In genomic region chr1:15231714-15232201, GRCh38 we compare ENCODE assay signal across 11 cellular contexts. TPM values are rescaled to one million over a fixed set of nuclear protein-coding genes. Genes with fewer than 3 reads are reported as not detected.
A peak's percentile ranks its signal among the peaks of the same experiment; 100 is the strongest.
DNase-seq lines count a peak whose midpoint lies in the region; ATAC-seq and TF ChIP-seq lines count a peak whose summit lies in the region.
"Had no signal": no experiment of that assay in that cellular context is flagged by ENCODE, and none has a peak within 500 bp of the region (broad histone marks: within the 10 kb centered on the region; RNA-seq: fewer than 3 reads in every experiment).

No MANE protein-coding gene starts in this region.

- H3K4me3 ChIP-seq in GM06990 (replicated peaks; ENCODE audit: low read depth, low read length) (no peak overlapping the region), adrenal gland (no peak overlapping the region)
- H3K4me3 ChIP-seq: neural progenitor cell had no signal

- TF ChIP-seq CTCF in GM06990 (IDR thresholded peaks at IDR 0.05; ENCODE audit: insufficient read depth, low read length, poor library complexity, severe bottlenecking) (no peak), adrenal gland (IDR thresholded peaks at IDR 0.05) (no peak)

- no peaks in the 10 kb centered on the region for H3K4me1 ChIP-seq in adrenal gland (replicated peaks in 1 of 2)

- no peak overlapping the region for H3K27ac Mint-ChIP-seq in activated T-helper 1 cell treated with anti-CD3 and anti-CD28 coated beads, Interleukin-12 subunit alpha, Interleukin-12 subunit beta, Interleukin-2, Interleukin-4 antibody, amounts not matched to agents 30 ng/mL and 10 ng/mL and 1 ng/mL, durations not matched to agents 14 hours and 24 hours and 36 hours
- H3K27ac Mint-ChIP-seq: CD4-positive, alpha-beta memory T cell; neural progenitor cell had no signal

- peak overlapping the region; percentile 1 for H3K4me3 Mint-ChIP-seq in activated T-helper 1 cell treated with anti-CD3 and anti-CD28 coated beads, Interleukin-12 subunit alpha, Interleukin-12 subunit beta, Interleukin-2, Interleukin-4 antibody, amounts not matched to agents 30 ng/mL and 10 ng/mL and 1 ng/mL, durations not matched to agents 14 hours and 24 hours and 36 hours
- H3K4me3 Mint-ChIP-seq: CD4-positive, alpha-beta memory T cell; neural progenitor cell had no signal

- peaks cover 17% of the 10 kb centered on the region for H3K4me1 Mint-ChIP-seq in activated T-helper 1 cell treated with anti-CD3 and anti-CD28 coated beads, Interleukin-12 subunit alpha, Interleukin-12 subunit beta, Interleukin-2, Interleukin-4 antibody, amounts not matched to agents 30 ng/mL and 10 ng/mL and 1 ng/mL, durations not matched to agents 14 hours and 24 hours and 36 hours (ENCODE audit: low read depth)

- DNase-seq in GM06990 (ENCODE audit: extremely low read depth, insufficient read length) = peak; percentile 68
- DNase-seq in activated T-helper 1 cell treated with anti-CD3 and anti-CD28 coated beads, Interleukin-12 subunit alpha, Interleukin-12 subunit beta, Interleukin-2, Interleukin-4 antibody, amounts not matched to agents 30 ng/mL and 10 ng/mL and 1 ng/mL, durations not matched to agents 14 hours and 24 hours and 36 hours (ENCODE audit: low spot score) = peak; percentile 15
- no peak for DNase-seq in inferior parietal cortex (ENCODE audit: extremely low spot score)
- DNase-seq in left colon = no peak
- DNase-seq in adrenal gland = no peak
- DNase-seq: activated gamma-delta T cell treated with Interleukin-2 at 50 U/mL for 16 hours; CD4-positive, alpha-beta memory T cell had no signal

- intact Hi-C loops in activated T-helper 1 cell treated with anti-CD3 and anti-CD28 coated beads, Interleukin-12 subunit alpha, Interleukin-12 subunit beta, Interleukin-2, Interleukin-4 antibody, amounts not matched to agents 30 ng/mL and 10 ng/mL and 1 ng/mL, durations not matched to agents 14 hours and 24 hours and 36 hours (cut with micrococcal nuclease) = loop anchor here (1.0 to 5.0 kb wide), 2 partner anchors 18 to 116 kb away; no protein-coding TSS in a partner anchor
- intact Hi-C loops in left colon (cut with DNase I, micrococcal nuclease) = no loop called here
- intact Hi-C loops in adrenal gland (cut with DNase I) = no loop called here

- peaks cover 25% of the 10 kb centered on the region for H3K27me3 Mint-ChIP-seq in activated T-helper 1 cell treated with anti-CD3 and anti-CD28 coated beads, Interleukin-12 subunit alpha, Interleukin-12 subunit beta, Interleukin-2, Interleukin-4 antibody, amounts not matched to agents 30 ng/mL and 10 ng/mL and 1 ng/mL, durations not matched to agents 14 hours and 24 hours and 36 hours (ENCODE audit: insufficient read depth)
- H3K27me3 Mint-ChIP-seq: CD4-positive, alpha-beta memory T cell had no signal

- H3K36me3 ChIP-seq in GM06990 (ENCODE audit: control insufficient read depth, insufficient read depth, low read length) = no peaks in the 10 kb centered on the region
- H3K36me3 ChIP-seq in adrenal gland (replicated peaks in 1 of 2) = no peaks in the 10 kb centered on the region
- H3K36me3 ChIP-seq: neural progenitor cell had no signal

- peaks cover 4% of the 10 kb centered on the region for H3K9me3 Mint-ChIP-seq in activated T-helper 1 cell treated with anti-CD3 and anti-CD28 coated beads, Interleukin-12 subunit alpha, Interleukin-12 subunit beta, Interleukin-2, Interleukin-4 antibody, amounts not matched to agents 30 ng/mL and 10 ng/mL and 1 ng/mL, durations not matched to agents 14 hours and 24 hours and 36 hours
- H3K9me3 Mint-ChIP-seq: CD4-positive, alpha-beta memory T cell had no signal

- peaks cover 4% of the 10 kb centered on the region for H3K36me3 Mint-ChIP-seq in activated T-helper 1 cell treated with anti-CD3 and anti-CD28 coated beads, Interleukin-12 subunit alpha, Interleukin-12 subunit beta, Interleukin-2, Interleukin-4 antibody, amounts not matched to agents 30 ng/mL and 10 ng/mL and 1 ng/mL, durations not matched to agents 14 hours and 24 hours and 36 hours (ENCODE audit: low read depth)
- H3K36me3 Mint-ChIP-seq: CD4-positive, alpha-beta memory T cell; neural progenitor cell had no signal

- H3K27ac ChIP-seq in adrenal gland = no peak overlapping the region
- H3K27ac ChIP-seq: neural progenitor cell had no signal

- WGBS in adrenal gland, 4 donors = 70 to 84% (median 76%) methylated on average over 5 of the region's 5 CpGs

- no peak for TF ChIP-seq POLR2A in adrenal gland (IDR thresholded peaks at IDR 0.05)

- ATAC-seq in GM19452 (IDR thresholded peaks at IDR 0.05; ENCODE audit: unreplicated experiment) = peak; percentile 88
- ATAC-seq in HG03354 (IDR thresholded peaks at IDR 0.05; ENCODE audit: poor library complexity, severe bottlenecking, unreplicated experiment) = peak; percentile 92
- no peak for ATAC-seq in HG03469 (IDR thresholded peaks at IDR 0.05; ENCODE audit: unreplicated experiment)
- no peak for ATAC-seq in left colon

- no peaks in the 10 kb centered on the region for H3K9me3 ChIP-seq in adrenal gland (replicated peaks in 1 of 3)

- H3K27me3 ChIP-seq in GM06990 (replicated peaks; ENCODE audit: control insufficient read depth, insufficient read depth, low read length) = no peaks in the 10 kb centered on the region
- H3K27me3 ChIP-seq in adrenal gland = no peaks in the 10 kb centered on the region
- H3K27me3 ChIP-seq: neural progenitor cell had no signal

RNA-seq across cellular contexts. Expression of gene FHAD1, which starts 15.3 kb away (rescaled TPM):
- total RNA-seq in activated T-helper 1 cell treated with anti-CD3 and anti-CD28 coated beads, Interleukin-12 subunit alpha, Interleukin-12 subunit beta, Interleukin-2, Interleukin-4 antibody, amounts not matched to agents 30 ng/mL and 10 ng/mL and 1 ng/mL, durations not matched to agents 14 hours and 24 hours and 36 hours = not detected in 2 replicates
- total RNA-seq in left colon = 1 to 10 TPM; 1.2 to 1.3 TPM
- total RNA-seq in adrenal gland = 1 to 10 TPM in 1 of 8 donors, under 1 TPM in 6, not detected in 1; 0.09 to 1.2 (median 0.55) TPM
- 1 to 10 TPM in 1 of 3 donors, under 1 TPM in 2; 0.24 to 1.6 (median 0.90) TPM for polyA plus RNA-seq in adrenal gland
- total RNA-seq: CD4-positive, alpha-beta memory T cell had no signal

Comparison
In these comparisons a context has a peak if more than half of its experiments do, and no peak if none do; other contexts are left out.
1. DNase-seq: peak in GM06990 (single experiment) and activated T-helper 1 cell treated with anti-CD3 and anti-CD28 coated beads, Interleukin-12 subunit alpha, Interleukin-12 subunit beta, Interleukin-2, Interleukin-4 antibody, amounts not matched to agents 30 ng/mL and 10 ng/mL and 1 ng/mL, durations not matched to agents 14 hours and 24 hours and 36 hours (single experiment); none in inferior parietal cortex (single experiment), left colon (0 of 2) and adrenal gland (0 of 7).
2. ATAC-seq: peak in GM19452 (single experiment) and HG03354 (single experiment); none in HG03469 (single experiment) and left colon (single experiment).